In the genomic region with DNA sequence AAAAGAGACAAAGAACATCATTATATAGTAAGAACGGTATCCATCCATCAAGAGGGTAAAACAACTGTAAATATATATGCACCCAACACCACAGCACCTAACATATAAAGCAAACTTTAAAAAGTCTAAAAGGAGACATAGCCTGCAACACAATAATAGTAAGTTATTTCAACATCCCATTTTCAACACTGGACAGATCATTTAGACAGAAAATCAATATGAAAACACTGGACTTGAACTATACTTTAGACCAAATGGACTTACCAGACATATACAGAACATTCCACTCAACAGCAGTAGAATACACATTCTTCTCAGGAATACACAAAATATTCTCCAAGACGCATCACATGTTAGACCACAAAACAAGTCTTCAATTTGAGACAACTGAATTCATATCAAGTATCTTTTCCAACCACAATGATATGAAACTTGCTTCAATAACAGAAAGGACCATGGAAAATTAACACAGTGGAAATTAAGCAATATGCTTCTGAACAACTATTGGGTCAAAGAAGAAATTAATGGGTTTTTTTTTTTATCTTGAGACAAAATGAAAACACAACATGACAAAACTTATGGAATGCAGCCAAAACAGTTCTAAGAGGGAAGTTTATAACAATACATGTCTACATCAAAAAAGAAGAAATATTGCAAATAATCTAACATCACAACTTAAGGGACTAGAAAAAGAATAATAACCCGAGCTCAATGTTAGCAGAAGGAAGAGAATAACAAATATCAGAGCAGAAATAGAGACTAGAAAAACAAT, we compare ENCODE assay signal across 13 cellular contexts. TPM values are rescaled to one million over a fixed set of nuclear protein-coding genes. Genes with fewer than 3 reads are reported as not detected.
DNase-seq lines count a peak whose midpoint lies in the region; ATAC-seq lines count a peak whose summit lies in the region.
"Had no signal": no experiment of that assay in that cellular context is flagged by ENCODE, and none has a peak within 500 bp of the region (broad histone marks: within the 10 kb centered on the region; RNA-seq: fewer than 3 reads in every experiment).

No MANE protein-coding gene starts in this region.

- peaks cover 23% of the 10 kb centered on the region for H3K9me3 Mint-ChIP-seq in activated T-cell treated with anti-CD3 and anti-CD28 coated beads, Interleukin-2, amount 50 U/mL, for 24 hours
- H3K9me3 Mint-ChIP-seq in activated T-cell treated with anti-CD3 and anti-CD28 coated beads, Interleukin-2, amount 50 U/mL, for 4 hours, result peaks cover 17% of the 10 kb centered on the region
- peaks cover 13% of the 10 kb centered on the region for H3K9me3 Mint-ChIP-seq in stimulated activated naive CD8-positive, alpha-beta T cell treated with anti-CD3 and anti-CD28 coated beads, Interleukin-15, Interleukin-2, amounts not matched to agents 100 ng/mL and 50 ng/mL, for 24 hours

- H3K4me3 Mint-ChIP-seq in activated T-cell treated with anti-CD3 and anti-CD28 coated beads, Interleukin-2, amount 50 U/mL, for 24 hours, result no peak overlapping the region
- no peak overlapping the region for H3K4me3 Mint-ChIP-seq in activated T-cell treated with anti-CD3 and anti-CD28 coated beads, Interleukin-2, amount 50 U/mL, for 4 hours
- H3K4me3 Mint-ChIP-seq in stimulated activated naive CD8-positive, alpha-beta T cell treated with anti-CD3 and anti-CD28 coated beads, Interleukin-15, Interleukin-2, amounts not matched to agents 100 ng/mL and 50 ng/mL, for 24 hours, result peak overlapping the region; percentile 5
- H3K4me3 Mint-ChIP-seq: CD4-positive, alpha-beta T cell had no signal

- peaks cover 49% of the 10 kb centered on the region for H3K4me1 Mint-ChIP-seq in activated T-cell treated with anti-CD3 and anti-CD28 coated beads, Interleukin-2, amount 50 U/mL, for 24 hours (ENCODE audit: low read depth)
- peaks cover 39% of the 10 kb centered on the region for H3K4me1 Mint-ChIP-seq in activated T-cell treated with anti-CD3 and anti-CD28 coated beads, Interleukin-2, amount 50 U/mL, for 4 hours (ENCODE audit: low read depth)
- H3K4me1 Mint-ChIP-seq in stimulated activated naive CD8-positive, alpha-beta T cell treated with anti-CD3 and anti-CD28 coated beads, Interleukin-15, Interleukin-2, amounts not matched to agents 100 ng/mL and 50 ng/mL, for 24 hours (ENCODE audit: low read depth), result peaks cover 60% of the 10 kb centered on the region

- H3K36me3 Mint-ChIP-seq in activated T-cell treated with anti-CD3 and anti-CD28 coated beads, Interleukin-2, amount 50 U/mL, for 24 hours (ENCODE audit: low read depth), result peaks cover 39% of the 10 kb centered on the region
- peaks cover 21% of the 10 kb centered on the region for H3K36me3 Mint-ChIP-seq in activated T-cell treated with anti-CD3 and anti-CD28 coated beads, Interleukin-2, amount 50 U/mL, for 4 hours (ENCODE audit: insufficient read depth)
- peaks cover 43% of the 10 kb centered on the region for H3K36me3 Mint-ChIP-seq in stimulated activated naive CD8-positive, alpha-beta T cell treated with anti-CD3 and anti-CD28 coated beads, Interleukin-15, Interleukin-2, amounts not matched to agents 100 ng/mL and 50 ng/mL, for 24 hours (ENCODE audit: low read depth)

- no peaks in the 10 kb centered on the region for H3K27me3 Mint-ChIP-seq in activated T-cell treated with anti-CD3 and anti-CD28 coated beads, Interleukin-2, amount 50 U/mL, for 24 hours
- H3K27me3 Mint-ChIP-seq in activated T-cell treated with anti-CD3 and anti-CD28 coated beads, Interleukin-2, amount 50 U/mL, for 4 hours (ENCODE audit: low read depth), result no peaks in the 10 kb centered on the region
- no peaks in the 10 kb centered on the region for H3K27me3 Mint-ChIP-seq in stimulated activated naive CD8-positive, alpha-beta T cell treated with anti-CD3 and anti-CD28 coated beads, Interleukin-15, Interleukin-2, amounts not matched to agents 100 ng/mL and 50 ng/mL, for 24 hours
- H3K27me3 Mint-ChIP-seq: CD4-positive, alpha-beta T cell had no signal

- no peak for ATAC-seq in activated T-cell treated with anti-CD3 and anti-CD28 coated beads, Interleukin-2, amount 50 U/mL, for 4 hours
- ATAC-seq in esophagus mucosa (no peak), HG02798 (IDR thresholded peaks at IDR 0.05; ENCODE audit: poor library complexity, unreplicated experiment) (no peak)
- ATAC-seq: left colon had no signal

- peak overlapping the region; percentile 16 for H3K27ac Mint-ChIP-seq in activated T-cell treated with anti-CD3 and anti-CD28 coated beads, Interleukin-2, amount 50 U/mL, for 24 hours
- H3K27ac Mint-ChIP-seq in stimulated activated naive CD8-positive, alpha-beta T cell treated with anti-CD3 and anti-CD28 coated beads, Interleukin-15, Interleukin-2, amounts not matched to agents 100 ng/mL and 50 ng/mL, for 24 hours, result peak overlapping the region; percentile 76
- H3K27ac Mint-ChIP-seq: CD4-positive, alpha-beta T cell had no signal

- no peak for DNase-seq in activated T-cell treated with anti-CD3 and anti-CD28 coated beads, Interleukin-2, amount 50 U/mL, for 24 hours
- no peak for DNase-seq in activated T-cell treated with anti-CD3 and anti-CD28 coated beads, Interleukin-2, amount 50 U/mL, for 4 hours
- DNase-seq in amniotic epithelial cell (ENCODE audit: low read depth) (peak; percentile 53), foreskin melanocyte (peak; percentile 52), cerebellum (ENCODE audit: low spot score) (no peak)
- DNase-seq: activated naive CD4-positive, alpha-beta T cell treated with anti-CD3 and anti-CD28 coated beads, Interleukin-2, amount 50 U/mL, for 16 hours; CD4-positive, alpha-beta T cell; central memory CD4-positive, alpha-beta T cell; left colon; NCI-H1694 had no signal

RNA-seq across cellular contexts. Expression of a gene that starts 23.9 kb away (rescaled TPM):
- 10 to 100 TPM; 37.8 to 48.9 (median 40.2) TPM for total RNA-seq in activated T-cell treated with anti-CD3 and anti-CD28 coated beads, Interleukin-2, amount 50 U/mL, for 4 hours
- total RNA-seq in esophagus mucosa, result 17.9 TPM
- 31.0 TPM for total RNA-seq in cerebellum

Comparison
In these comparisons a context has a peak if more than half of its experiments do, and no peak if none do; other contexts are left out.
1. DNase-seq: peak in amniotic epithelial cell (single experiment) and foreskin melanocyte (single experiment); none in activated T-cell treated with anti-CD3 and anti-CD28 coated beads, Interleukin-2, amount 50 U/mL, for 24 hours (single experiment), activated T-cell treated with anti-CD3 and anti-CD28 coated beads, Interleukin-2, amount 50 U/mL, for 4 hours (single experiment) and cerebellum (single experiment).